Comparison of ENCODE assay signal across 8 cellular contexts in the genomic region with DNA sequence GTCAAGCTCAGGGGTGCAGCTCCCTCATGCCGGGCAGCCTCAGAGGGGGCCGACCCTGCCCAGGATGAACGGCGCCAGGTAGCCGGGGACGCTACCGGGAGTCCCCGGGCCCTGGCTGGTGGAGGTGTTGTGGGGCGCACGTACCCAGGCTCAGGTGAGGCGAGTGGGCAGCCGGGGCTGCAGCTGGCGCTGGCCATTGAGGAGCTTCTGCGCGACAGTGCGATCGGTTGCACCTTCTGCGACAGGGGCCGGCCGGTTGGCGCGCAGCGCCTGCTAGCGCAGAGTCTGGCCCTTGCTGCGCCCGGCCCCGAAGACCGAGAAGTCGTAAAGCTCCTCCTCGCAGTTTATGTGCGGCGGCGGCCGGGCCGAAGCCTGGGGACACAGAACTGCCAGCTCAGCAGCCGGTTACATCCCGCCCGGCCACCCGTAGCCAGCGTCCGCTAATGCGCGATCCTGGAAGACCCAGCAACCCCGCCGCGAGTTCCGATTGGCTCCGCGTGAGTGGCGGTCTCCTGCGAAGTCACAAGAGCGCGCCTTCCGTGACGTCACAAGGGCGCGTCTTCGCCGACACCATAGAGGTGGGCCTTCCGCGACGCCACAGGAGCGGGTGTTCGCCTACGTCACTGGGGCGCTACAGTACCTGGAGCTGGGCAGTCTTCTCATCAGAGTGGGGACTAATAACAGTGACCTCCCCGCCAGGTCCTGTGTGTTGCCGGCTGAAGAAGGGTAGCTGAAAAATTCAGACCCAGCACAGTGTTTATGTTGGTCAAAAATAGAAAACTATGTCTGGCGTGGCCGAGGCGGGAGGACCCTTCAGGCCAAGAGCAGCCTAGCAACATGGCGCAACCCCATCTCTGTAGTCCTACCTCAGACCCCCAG.
DNase-seq lines count a peak whose midpoint lies in the region; ATAC-seq and TF ChIP-seq lines count a peak whose summit lies in the region.
"Not testable (repeated sequence)": the region's sequence is repeated elsewhere in the genome, so short reads cannot be mapped to it uniquely, and the experiment has no call there.

No MANE protein-coding gene starts in this region.

- WGBS in esophagus muscularis mucosa, result 0% methylated on average over 4 of the region's 72 CpGs

- H3K27ac ChIP-seq in PC-9 (peak overlapping the region; percentile 69), esophagus muscularis mucosa (replicated peaks in 1 of 4) (peak overlapping the region; percentile 88 to 93 (median 91)), muscle layer of duodenum (ENCODE audit: low read length) (peak overlapping the region; percentile 79)

- POLR2A ChIA-PET in PC-9 (lab: Charles Lee; ENCODE audit: unreplicated experiment), result interaction anchor here (0.6 to 0.7 kb wide), 10 partner anchors 32 to 1987 kb away, joined by 3 to 15 read pairs (median 4); no protein-coding TSS in a partner anchor

- H3K4me1 ChIP-seq in PC-9 (replicated peaks; ENCODE audit: insufficient read depth) (peaks cover 12% of the 10 kb centered on the region), esophagus muscularis mucosa (peaks cover 12 to 19% (median 16%) of the 10 kb centered on the region in 4 donors)
- not testable (repeated sequence) for H3K4me1 ChIP-seq in muscle layer of duodenum (ENCODE audit: control insufficient read depth in 1 of 2, insufficient read depth in 2 of 2, low read length in 2 of 2)

- intact Hi-C loops in PC-9 (cut with micrococcal nuclease; ENCODE audit: unreplicated experiment); esophagus muscularis mucosa (cut with DNase I): not testable (repeated sequence)

- peak overlapping the region; percentile 89 for H2AFZ ChIP-seq in PC-9

- not testable (repeated sequence) for TF ChIP-seq EP300 in esophagus muscularis mucosa (IDR thresholded peaks at IDR 0.05)

- CTCF ChIA-PET in PC-9 (lab: Charles Lee), result not testable (repeated sequence)

- TSS peak; percentile 48 for BruUV-seq in PC-9 (replicated peaks; lab: Mats Ljungman, UMichigan)

- in situ Hi-C loops in KBM-7 (cut with MboI; ENCODE audit: low pct_unique_long_range_greater_than_20kb, low sequenced_read_pairs), result not testable (repeated sequence)

- peak overlapping the region; percentile 83 for H3K4me2 ChIP-seq in PC-9

- peak; percentile 38 for TF ChIP-seq POLR2A in esophagus muscularis mucosa (IDR thresholded peaks at IDR 0.05; ENCODE audit: low read depth)

- H3K27me3 ChIP-seq in PC-9 (ENCODE audit: insufficient read depth, low read depth); esophagus muscularis mucosa; muscle layer of duodenum (ENCODE audit: low read depth, low read length): not testable (repeated sequence)

- H3K79me2 ChIP-seq in PC-9 (ENCODE audit: low read depth), result peaks cover 32% of the 10 kb centered on the region

- ATAC-seq in GM21723 (IDR thresholded peaks at IDR 0.05; ENCODE audit: unreplicated experiment), result peak; percentile 100

- peak; percentile 36 for TF ChIP-seq CTCF in PC-9 (conservative IDR thresholded peaks at IDR 0.05)
- peak in 1 of 3 experiments; percentile 13 for TF ChIP-seq CTCF in esophagus muscularis mucosa (IDR thresholded peaks at IDR 0.05)

- H3K4me3 ChIP-seq in PC-9 (peak overlapping the region; percentile 92), esophagus muscularis mucosa (peak overlapping the region; percentile 79 to 99 (median 86)), muscle layer of duodenum (ENCODE audit: low read depth in 1 of 2, low read length in 2 of 2) (peak overlapping the region; percentile 60 to 82)

- not testable (repeated sequence) for H3K9me2 ChIP-seq in PC-9 (ENCODE audit: insufficient read depth)

- not testable (repeated sequence) for H3K36me3 ChIP-seq in PC-9 (ENCODE audit: low read depth); esophagus muscularis mucosa; muscle layer of duodenum (ENCODE audit: control insufficient read depth in 1 of 2, insufficient read depth in 2 of 2, low read length in 2 of 2)

- H4K20me1 ChIP-seq in PC-9 (ENCODE audit: insufficient read depth), result not testable (repeated sequence)

- DNase-seq in DMS53 treated with DMSO at 0.1 percent for 48 hours (lab: John Stamatoyannopoulos, UW; ENCODE audit: unreplicated experiment), result peak; percentile 88
- DNase-seq in KBM-7, result peak; percentile 97
- peak; percentile 97 to 98 for DNase-seq in PC-9
- peak; percentile 98 for DNase-seq in activated T-cell treated with anti-CD3 and anti-CD28 coated beads, Interleukin-2, amount 50 U/mL, for 48 hours
- DNase-seq in esophagus muscularis mucosa (ENCODE audit: extremely low spot score), result peak; percentile 99
- DNase-seq in stimulated activated CD8-positive, alpha-beta memory T cell treated with anti-CD3 and anti-CD28 coated beads, Interleukin-7, amount 100 ng/mL, for 24 hours (ENCODE audit: low read depth), result peak; percentile 97

- not testable (repeated sequence) for H3F3A ChIP-seq in PC-9 (ENCODE audit: insufficient read depth, low read depth)

- not testable (repeated sequence) for H3K9me3 ChIP-seq in PC-9 (ENCODE audit: insufficient read depth, low read depth); esophagus muscularis mucosa; muscle layer of duodenum (ENCODE audit: control insufficient read depth in 1 of 2, low read length in 2 of 2)

Comparison
In these comparisons a context has a peak if more than half of its experiments do, and no peak if none do; other contexts are left out.
1. Peak in every context shown above with its lines: DNase-seq, ATAC-seq, H3K4me3 ChIP-seq and H3K27ac ChIP-seq.